Comparison of ENCODE assay signal across 1 cellular context in the genomic region with DNA sequence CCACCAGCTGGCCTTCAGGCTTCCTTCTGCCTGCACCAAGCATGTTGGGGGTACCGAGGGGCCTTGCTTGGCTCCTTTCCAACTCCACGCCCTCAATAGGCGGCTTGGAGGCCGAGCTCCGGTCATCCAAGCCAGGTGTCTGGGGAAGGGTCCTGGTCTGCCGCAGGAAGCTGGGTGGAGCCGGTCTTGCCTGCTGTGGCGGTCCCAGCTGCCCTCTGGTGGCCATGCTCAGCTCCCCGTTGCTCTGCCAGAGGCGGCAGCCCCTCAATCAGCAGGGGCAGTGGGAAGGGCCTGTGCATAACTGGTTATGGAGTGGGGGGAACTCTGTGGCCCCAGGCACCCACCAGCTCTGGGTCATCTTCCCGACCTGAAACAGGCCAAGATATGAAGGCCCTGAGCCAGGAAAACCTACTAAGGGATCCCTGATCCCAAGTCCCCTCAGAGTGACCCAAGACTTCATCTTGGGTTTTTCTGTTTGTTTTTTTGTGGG.
TF ChIP-seq lines count a peak whose summit lies in the region.

No MANE protein-coding gene starts in this region.

TF ChIP-seq in K562, 482 proteins besides CTCF, POLR2A, EP300 and RAD21 (continued from another document and continues in another):
- TF ChIP-seq, protein P1, sequence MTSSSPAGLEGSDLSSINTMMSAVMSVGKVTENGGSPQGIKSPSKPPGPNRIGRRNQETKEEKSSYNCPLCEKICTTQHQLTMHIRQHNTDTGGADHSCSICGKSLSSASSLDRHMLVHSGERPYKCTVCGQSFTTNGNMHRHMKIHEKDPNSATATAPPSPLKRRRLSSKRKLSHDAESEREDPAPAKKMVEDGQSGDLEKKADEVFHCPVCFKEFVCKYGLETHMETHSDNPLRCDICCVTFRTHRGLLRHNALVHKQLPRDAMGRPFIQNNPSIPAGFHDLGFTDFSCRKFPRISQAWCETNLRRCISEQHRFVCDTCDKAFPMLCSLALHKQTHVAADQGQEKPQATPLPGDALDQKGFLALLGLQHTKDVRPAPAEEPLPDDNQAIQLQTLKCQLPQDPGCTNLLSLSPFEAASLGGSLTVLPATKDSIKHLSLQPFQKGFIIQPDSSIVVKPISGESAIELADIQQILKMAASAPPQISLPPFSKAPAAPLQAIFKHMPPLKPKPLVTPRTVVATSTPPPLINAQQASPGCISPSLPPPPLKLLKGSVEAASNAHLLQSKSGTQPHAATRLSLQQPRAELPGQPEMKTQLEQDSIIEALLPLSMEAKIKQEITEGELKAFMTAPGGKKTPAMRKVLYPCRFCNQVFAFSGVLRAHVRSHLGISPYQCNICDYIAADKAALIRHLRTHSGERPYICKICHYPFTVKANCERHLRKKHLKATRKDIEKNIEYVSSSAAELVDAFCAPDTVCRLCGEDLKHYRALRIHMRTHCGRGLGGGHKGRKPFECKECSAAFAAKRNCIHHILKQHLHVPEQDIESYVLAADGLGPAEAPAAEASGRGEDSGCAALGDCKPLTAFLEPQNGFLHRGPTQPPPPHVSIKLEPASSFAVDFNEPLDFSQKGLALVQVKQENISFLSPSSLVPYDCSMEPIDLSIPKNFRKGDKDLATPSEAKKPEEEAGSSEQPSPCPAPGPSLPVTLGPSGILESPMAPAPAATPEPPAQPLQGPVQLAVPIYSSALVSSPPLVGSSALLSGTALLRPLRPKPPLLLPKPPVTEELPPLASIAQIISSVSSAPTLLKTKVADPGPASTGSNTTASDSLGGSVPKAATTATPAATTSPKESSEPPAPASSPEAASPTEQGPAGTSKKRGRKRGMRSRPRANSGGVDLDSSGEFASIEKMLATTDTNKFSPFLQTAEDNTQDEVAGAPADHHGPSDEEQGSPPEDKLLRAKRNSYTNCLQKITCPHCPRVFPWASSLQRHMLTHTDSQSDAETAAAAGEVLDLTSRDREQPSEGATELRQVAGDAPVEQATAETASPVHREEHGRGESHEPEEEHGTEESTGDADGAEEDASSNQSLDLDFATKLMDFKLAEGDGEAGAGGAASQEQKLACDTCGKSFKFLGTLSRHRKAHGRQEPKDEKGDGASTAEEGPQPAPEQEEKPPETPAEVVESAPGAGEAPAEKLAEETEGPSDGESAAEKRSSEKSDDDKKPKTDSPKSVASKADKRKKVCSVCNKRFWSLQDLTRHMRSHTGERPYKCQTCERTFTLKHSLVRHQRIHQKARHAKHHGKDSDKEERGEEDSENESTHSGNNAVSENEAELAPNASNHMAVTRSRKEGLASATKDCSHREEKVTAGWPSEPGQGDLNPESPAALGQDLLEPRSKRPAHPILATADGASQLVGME (CRISPR knock-in tag; IDR thresholded peaks at IDR 0.05), result 0 out of 2 replicates have a peak, but pooled peaks have one; percentile 4
- TF ChIP-seq FOXP1 (CRISPR knock-in tag; IDR thresholded peaks at IDR 0.05), result no peak
- no peak for TF ChIP-seq SUPT5H (IDR thresholded peaks at IDR 0.05)
- TF ChIP-seq SMAD3 (CRISPR knock-in tag; conservative IDR thresholded peaks at IDR 0.05), result peak; percentile 53; the same call in 1 of the 2 replicates
- no peak for TF ChIP-seq CEBPG (CRISPR knock-in tag; IDR thresholded peaks at IDR 0.05)
- no peak for TF ChIP-seq CEBPG (tag; conservative IDR thresholded peaks at IDR 0.05 in 1 of 2, IDR thresholded peaks at IDR 0.05 in 1 of 2)
- no peak for TF ChIP-seq GATAD2A (IDR thresholded peaks at IDR 0.05)
- no peak for TF ChIP-seq HEY1 (CRISPR knock-in tag; IDR thresholded peaks at IDR 0.05; ENCODE audit: borderline replicate concordance)
- no peak for TF ChIP-seq COPS2 (conservative IDR thresholded peaks at IDR 0.05)
- TF ChIP-seq, protein P2, sequence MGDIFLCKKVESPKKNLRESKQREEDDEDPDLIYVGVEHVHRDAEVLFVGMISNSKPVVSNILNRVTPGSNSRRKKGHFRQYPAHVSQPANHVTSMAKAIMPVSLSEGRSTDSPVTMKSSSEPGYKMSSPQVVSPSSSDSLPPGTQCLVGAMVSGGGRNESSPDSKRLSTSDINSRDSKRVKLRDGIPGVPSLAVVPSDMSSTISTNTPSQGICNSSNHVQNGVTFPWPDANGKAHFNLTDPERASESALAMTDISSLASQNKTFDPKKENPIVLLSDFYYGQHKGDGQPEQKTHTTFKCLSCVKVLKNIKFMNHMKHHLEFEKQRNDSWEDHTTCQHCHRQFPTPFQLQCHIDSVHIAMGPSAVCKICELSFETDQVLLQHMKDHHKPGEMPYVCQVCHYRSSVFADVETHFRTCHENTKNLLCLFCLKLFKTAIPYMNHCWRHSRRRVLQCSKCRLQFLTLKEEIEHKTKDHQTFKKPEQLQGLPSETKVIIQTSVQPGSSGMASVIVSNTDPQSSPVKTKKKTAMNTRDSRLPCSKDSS (IDR thresholded peaks at IDR 0.05; ENCODE audit: low read depth, partially characterized antibody), result no peak
- TF ChIP-seq JUN (IDR thresholded peaks at IDR 0.05; ENCODE audit: borderline replicate concordance, low read depth, low read length), result peak; percentile 48; the same call in 1 of the 2 replicates
- no peak for TF ChIP-seq JUN (CRISPR knock-in tag; IDR thresholded peaks at IDR 0.05; ENCODE audit: borderline replicate concordance)
- TF ChIP-seq BHLHE40 (IDR thresholded peaks at IDR 0.05; ENCODE audit: low read length), result peak; percentile 65
- peak; percentile 74; the same call in 1 of the 2 replicates for TF ChIP-seq ZFPM2 (CRISPR knock-in tag; IDR thresholded peaks at IDR 0.05)
- no peak for TF ChIP-seq ZBTB17 (CRISPR knock-in tag; IDR thresholded peaks at IDR 0.05)
- TF ChIP-seq, protein P3, sequence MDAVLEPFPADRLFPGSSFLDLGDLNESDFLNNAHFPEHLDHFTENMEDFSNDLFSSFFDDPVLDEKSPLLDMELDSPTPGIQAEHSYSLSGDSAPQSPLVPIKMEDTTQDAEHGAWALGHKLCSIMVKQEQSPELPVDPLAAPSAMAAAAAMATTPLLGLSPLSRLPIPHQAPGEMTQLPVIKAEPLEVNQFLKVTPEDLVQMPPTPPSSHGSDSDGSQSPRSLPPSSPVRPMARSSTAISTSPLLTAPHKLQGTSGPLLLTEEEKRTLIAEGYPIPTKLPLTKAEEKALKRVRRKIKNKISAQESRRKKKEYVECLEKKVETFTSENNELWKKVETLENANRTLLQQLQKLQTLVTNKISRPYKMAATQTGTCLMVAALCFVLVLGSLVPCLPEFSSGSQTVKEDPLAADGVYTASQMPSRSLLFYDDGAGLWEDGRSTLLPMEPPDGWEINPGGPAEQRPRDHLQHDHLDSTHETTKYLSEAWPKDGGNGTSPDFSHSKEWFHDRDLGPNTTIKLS (IDR thresholded peaks at IDR 0.05; ENCODE audit: borderline replicate concordance, low read depth), result no peak
- TF ChIP-seq FOXA3 (CRISPR knock-in tag; conservative IDR thresholded peaks at IDR 0.05 in 1 of 2, IDR thresholded peaks at IDR 0.05 in 1 of 2), result no peak
- no peak for TF ChIP-seq MED1 (CRISPR knock-in tag; IDR thresholded peaks at IDR 0.05; ENCODE audit: borderline replicate concordance)
- no peak for TF ChIP-seq SRSF3 (IDR thresholded peaks at IDR 0.05; ENCODE audit: insufficient read depth, low read length)
- TF ChIP-seq FOXA1 (IDR thresholded peaks at IDR 0.05; ENCODE audit: borderline replicate concordance), result no peak
- TF ChIP-seq ZNF121 (CRISPR knock-in tag; conservative IDR thresholded peaks at IDR 0.05), result no peak
- TF ChIP-seq EGR1 (conservative IDR thresholded peaks at IDR 0.05), result no peak
- TF ChIP-seq, protein P4, sequence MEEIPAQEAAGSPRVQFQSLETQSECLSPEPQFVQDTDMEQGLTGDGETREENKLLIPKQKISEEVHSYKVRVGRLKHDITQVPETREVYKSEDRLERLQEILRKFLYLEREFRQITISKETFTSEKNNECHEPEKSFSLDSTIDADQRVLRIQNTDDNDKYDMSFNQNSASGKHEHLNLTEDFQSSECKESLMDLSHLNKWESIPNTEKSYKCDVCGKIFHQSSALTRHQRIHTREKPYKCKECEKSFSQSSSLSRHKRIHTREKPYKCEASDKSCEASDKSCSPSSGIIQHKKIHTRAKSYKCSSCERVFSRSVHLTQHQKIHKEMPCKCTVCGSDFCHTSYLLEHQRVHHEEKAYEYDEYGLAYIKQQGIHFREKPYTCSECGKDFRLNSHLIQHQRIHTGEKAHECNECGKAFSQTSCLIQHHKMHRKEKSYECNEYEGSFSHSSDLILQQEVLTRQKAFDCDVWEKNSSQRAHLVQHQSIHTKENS (CRISPR knock-in tag; IDR thresholded peaks at IDR 0.05), result no peak
- no peak for TF ChIP-seq NR2F6 (CRISPR knock-in tag; IDR thresholded peaks at IDR 0.05)
- TF ChIP-seq EHMT2 (IDR thresholded peaks at IDR 0.05), result no peak
- TF ChIP-seq TAF9B (IDR thresholded peaks at IDR 0.05; ENCODE audit: partially characterized antibody), result no peak
- peak; percentile 56 for TF ChIP-seq NEUROD1 (IDR thresholded peaks at IDR 0.05; ENCODE audit: borderline replicate concordance, low read depth, low read length, partially characterized antibody)
- TF ChIP-seq SIN3A (IDR thresholded peaks at IDR 0.05; ENCODE audit: borderline replicate concordance in 2 of 2, control insufficient read depth in 1 of 2, low read depth in 2 of 2, low read length in 2 of 2), result 0 out of 4 replicates have a peak, but pooled peaks of 1 of the 2 experiments have one; percentile 35
- TF ChIP-seq SOX6 (IDR thresholded peaks at IDR 0.05), result no peak
- TF ChIP-seq, protein P5, sequence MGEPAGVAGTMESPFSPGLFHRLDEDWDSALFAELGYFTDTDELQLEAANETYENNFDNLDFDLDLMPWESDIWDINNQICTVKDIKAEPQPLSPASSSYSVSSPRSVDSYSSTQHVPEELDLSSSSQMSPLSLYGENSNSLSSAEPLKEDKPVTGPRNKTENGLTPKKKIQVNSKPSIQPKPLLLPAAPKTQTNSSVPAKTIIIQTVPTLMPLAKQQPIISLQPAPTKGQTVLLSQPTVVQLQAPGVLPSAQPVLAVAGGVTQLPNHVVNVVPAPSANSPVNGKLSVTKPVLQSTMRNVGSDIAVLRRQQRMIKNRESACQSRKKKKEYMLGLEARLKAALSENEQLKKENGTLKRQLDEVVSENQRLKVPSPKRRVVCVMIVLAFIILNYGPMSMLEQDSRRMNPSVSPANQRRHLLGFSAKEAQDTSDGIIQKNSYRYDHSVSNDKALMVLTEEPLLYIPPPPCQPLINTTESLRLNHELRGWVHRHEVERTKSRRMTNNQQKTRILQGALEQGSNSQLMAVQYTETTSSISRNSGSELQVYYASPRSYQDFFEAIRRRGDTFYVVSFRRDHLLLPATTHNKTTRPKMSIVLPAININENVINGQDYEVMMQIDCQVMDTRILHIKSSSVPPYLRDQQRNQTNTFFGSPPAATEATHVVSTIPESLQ (CRISPR knock-in tag; IDR thresholded peaks at IDR 0.05), result no peak
- TF ChIP-seq ZFP1 (CRISPR knock-in tag; IDR thresholded peaks at IDR 0.05), result no peak
- TF ChIP-seq SIX5 (IDR thresholded peaks at IDR 0.05; ENCODE audit: borderline replicate concordance in 1 of 2, insufficient read depth in 1 of 2, low read depth in 1 of 2, low read length in 2 of 2), result 0 out of 4 replicates have a peak, but pooled peaks of 1 of the 2 experiments have one; percentile 20
- TF ChIP-seq MAFK (IDR thresholded peaks at IDR 0.05; ENCODE audit: low read length), result peak; percentile 42
- peak; percentile 73; the same call in 1 of the 2 replicates for TF ChIP-seq KLF13 (tag; IDR thresholded peaks at IDR 0.05; ENCODE audit: borderline replicate concordance, low read depth)
- no peak for TF ChIP-seq HIVEP1 (CRISPR knock-in tag; IDR thresholded peaks at IDR 0.05)
- peak; percentile 63 for TF ChIP-seq JUND (IDR thresholded peaks at IDR 0.05; ENCODE audit: borderline replicate concordance, low read depth, low read length)
- peak; percentile 55; the same call in 1 of the 3 replicates for TF ChIP-seq JUND (tag; IDR thresholded peaks at IDR 0.05; ENCODE audit: borderline replicate concordance, low read depth, low read length)
- peak; percentile 42 for TF ChIP-seq TBP (optimal IDR thresholded peaks at IDR 0.05; ENCODE audit: low read depth, low read length)
- TF ChIP-seq POLR2G (IDR thresholded peaks at IDR 0.05; ENCODE audit: low read depth, low read length), result no peak
- TF ChIP-seq GTF2F1 (IDR thresholded peaks at IDR 0.05; ENCODE audit: low read depth, low read length), result peak; percentile 41; the same call in 1 of the 2 replicates
- TF ChIP-seq ERF (CRISPR knock-in tag; IDR thresholded peaks at IDR 0.05), result peak; percentile 75; the same call in 1 of the 2 replicates
- TF ChIP-seq, protein P6, sequence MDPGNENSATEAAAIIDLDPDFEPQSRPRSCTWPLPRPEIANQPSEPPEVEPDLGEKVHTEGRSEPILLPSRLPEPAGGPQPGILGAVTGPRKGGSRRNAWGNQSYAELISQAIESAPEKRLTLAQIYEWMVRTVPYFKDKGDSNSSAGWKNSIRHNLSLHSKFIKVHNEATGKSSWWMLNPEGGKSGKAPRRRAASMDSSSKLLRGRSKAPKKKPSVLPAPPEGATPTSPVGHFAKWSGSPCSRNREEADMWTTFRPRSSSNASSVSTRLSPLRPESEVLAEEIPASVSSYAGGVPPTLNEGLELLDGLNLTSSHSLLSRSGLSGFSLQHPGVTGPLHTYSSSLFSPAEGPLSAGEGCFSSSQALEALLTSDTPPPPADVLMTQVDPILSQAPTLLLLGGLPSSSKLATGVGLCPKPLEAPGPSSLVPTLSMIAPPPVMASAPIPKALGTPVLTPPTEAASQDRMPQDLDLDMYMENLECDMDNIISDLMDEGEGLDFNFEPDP (CRISPR knock-in tag; IDR thresholded peaks at IDR 0.05), result 0 out of 2 replicates have a peak, but pooled peaks have one; percentile 36
- no peak for TF ChIP-seq HDAC8 (tag; IDR thresholded peaks at IDR 0.05)
- TF ChIP-seq, protein P7, sequence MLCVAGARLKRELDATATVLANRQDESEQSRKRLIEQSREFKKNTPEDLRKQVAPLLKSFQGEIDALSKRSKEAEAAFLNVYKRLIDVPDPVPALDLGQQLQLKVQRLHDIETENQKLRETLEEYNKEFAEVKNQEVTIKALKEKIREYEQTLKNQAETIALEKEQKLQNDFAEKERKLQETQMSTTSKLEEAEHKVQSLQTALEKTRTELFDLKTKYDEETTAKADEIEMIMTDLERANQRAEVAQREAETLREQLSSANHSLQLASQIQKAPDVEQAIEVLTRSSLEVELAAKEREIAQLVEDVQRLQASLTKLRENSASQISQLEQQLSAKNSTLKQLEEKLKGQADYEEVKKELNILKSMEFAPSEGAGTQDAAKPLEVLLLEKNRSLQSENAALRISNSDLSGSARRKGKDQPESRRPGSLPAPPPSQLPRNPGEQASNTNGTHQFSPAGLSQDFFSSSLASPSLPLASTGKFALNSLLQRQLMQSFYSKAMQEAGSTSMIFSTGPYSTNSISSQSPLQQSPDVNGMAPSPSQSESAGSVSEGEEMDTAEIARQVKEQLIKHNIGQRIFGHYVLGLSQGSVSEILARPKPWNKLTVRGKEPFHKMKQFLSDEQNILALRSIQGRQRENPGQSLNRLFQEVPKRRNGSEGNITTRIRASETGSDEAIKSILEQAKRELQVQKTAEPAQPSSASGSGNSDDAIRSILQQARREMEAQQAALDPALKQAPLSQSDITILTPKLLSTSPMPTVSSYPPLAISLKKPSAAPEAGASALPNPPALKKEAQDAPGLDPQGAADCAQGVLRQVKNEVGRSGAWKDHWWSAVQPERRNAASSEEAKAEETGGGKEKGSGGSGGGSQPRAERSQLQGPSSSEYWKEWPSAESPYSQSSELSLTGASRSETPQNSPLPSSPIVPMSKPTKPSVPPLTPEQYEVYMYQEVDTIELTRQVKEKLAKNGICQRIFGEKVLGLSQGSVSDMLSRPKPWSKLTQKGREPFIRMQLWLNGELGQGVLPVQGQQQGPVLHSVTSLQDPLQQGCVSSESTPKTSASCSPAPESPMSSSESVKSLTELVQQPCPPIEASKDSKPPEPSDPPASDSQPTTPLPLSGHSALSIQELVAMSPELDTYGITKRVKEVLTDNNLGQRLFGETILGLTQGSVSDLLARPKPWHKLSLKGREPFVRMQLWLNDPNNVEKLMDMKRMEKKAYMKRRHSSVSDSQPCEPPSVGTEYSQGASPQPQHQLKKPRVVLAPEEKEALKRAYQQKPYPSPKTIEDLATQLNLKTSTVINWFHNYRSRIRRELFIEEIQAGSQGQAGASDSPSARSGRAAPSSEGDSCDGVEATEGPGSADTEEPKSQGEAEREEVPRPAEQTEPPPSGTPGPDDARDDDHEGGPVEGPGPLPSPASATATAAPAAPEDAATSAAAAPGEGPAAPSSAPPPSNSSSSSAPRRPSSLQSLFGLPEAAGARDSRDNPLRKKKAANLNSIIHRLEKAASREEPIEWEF (CRISPR knock-in tag; IDR thresholded peaks at IDR 0.05), result no peak
